Comparison of ENCODE assay signal across 14 cellular contexts in the genomic region with DNA sequence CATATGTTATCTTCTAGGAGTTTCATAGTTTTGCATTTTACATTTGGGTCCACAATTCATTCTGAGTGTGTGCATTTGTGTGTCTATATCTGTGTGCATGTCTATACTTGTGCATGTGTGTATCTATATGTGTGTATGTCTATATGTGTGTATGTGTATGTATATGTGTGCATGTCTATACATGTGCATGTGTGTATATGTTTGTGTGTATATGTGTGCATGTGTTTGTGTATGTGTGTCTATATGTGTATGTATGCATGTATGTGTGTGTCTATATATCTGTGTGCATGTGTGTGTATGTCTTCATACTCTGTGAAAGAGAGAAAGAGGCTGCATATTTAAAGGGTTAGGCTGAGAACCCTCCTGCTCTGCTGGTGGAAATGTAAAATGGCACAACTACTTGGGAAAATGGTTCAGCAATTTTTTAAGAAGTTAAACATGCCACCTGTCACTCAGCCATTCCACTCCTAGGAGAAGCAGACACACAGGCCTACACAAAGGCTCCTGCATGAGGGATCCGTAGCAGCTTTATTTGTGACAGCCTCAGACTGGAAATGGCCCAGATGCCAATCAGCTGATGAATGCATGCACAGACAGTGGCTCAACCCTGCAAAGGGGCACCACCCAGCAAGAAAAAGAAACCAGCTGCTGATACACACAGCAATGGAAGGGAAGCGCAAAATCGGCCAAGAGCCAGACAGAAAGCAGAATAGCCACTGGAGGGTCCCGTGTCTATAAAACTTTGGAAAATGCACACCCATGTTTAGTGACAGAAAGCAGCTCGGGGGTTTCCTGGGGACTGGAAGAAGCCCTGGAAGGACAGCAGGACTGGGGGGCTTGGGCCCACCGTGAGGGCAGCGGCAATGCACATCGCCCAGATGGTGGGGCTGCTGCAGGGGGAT.
DNase-seq lines count a peak whose midpoint lies in the region; ATAC-seq, FAIRE-seq and TF ChIP-seq lines count a peak whose summit lies in the region.
"Had no signal": no experiment of that assay in that cellular context is flagged by ENCODE, and none has a peak within 500 bp of the region (broad histone marks: within the 10 kb centered on the region; RNA-seq: fewer than 3 reads in every experiment).

No MANE protein-coding gene starts in this region.

- H3K4me1 ChIP-seq in small intestine (ENCODE audit: control insufficient read depth in 2 of 2, insufficient read depth in 1 of 2, low read depth in 1 of 2, low read length in 1 of 2), result no peaks in the 10 kb centered on the region

- WGBS in small intestine, 3 donors, result 85 to 89% (median 86%) methylated on average over 8 of the region's 8 CpGs

- no peak for FAIRE-seq in small intestine (lab: Jason Lieb, UNC)

- no peaks in the 10 kb centered on the region for H3K36me3 ChIP-seq in small intestine (ENCODE audit: control insufficient read depth in 2 of 2, insufficient read depth in 2 of 2, low read length in 2 of 2)
- H3K36me3 ChIP-seq: neutrophil had no signal

- H3K27me3 ChIP-seq in AG04450 (ENCODE audit: control insufficient read depth, insufficient read depth, low read length) (no peaks in the 10 kb centered on the region), small intestine (ENCODE audit: control insufficient read depth in 2 of 2, insufficient read depth in 2 of 2, low read length in 2 of 2) (no peaks in the 10 kb centered on the region)
- H3K27me3 ChIP-seq: ascending aorta, neutrophil had no signal

- CTCF ChIA-PET in AG04450 (lab: Charles Lee), result interaction anchor here (0.7 kb wide), 1 partner anchor 654 kb away, joined by 7 read pairs; no protein-coding TSS in a partner anchor

- H3K27ac ChIP-seq in AG04450 (ENCODE audit: low read depth, low read length) (no peak overlapping the region), epithelial cell of prostate (peak overlapping the region; percentile 59), small intestine (ENCODE audit: low read depth in 1 of 2, low read length in 1 of 2) (no peak overlapping the region)
- H3K27ac ChIP-seq: ascending aorta, neutrophil, SK-N-MC had no signal

- H3K4me3 ChIP-seq in AG04450 (ENCODE audit: low read depth, low read length) (no peak overlapping the region), small intestine (ENCODE audit: low read depth in 1 of 2, low read length in 2 of 2) (no peak overlapping the region)
- H3K4me3 ChIP-seq: ascending aorta, SK-N-MC had no signal

- ATAC-seq in HG03280 (IDR thresholded peaks at IDR 0.05; ENCODE audit: unreplicated experiment) (no peak), GM18907 (IDR thresholded peaks at IDR 0.05; ENCODE audit: unreplicated experiment) (no peak)
- ATAC-seq: activated CD8-positive, alpha-beta T cell treated with anti-CD3 and anti-CD28 coated beads for 36 hours had no signal

- peak; percentile 8; the same call in 1 of the 2 replicates for TF ChIP-seq CTCF in AG04450 (IDR thresholded peaks at IDR 0.05; ENCODE audit: low read depth, low read length)

- no peak for DNase-seq in AG04450 (ENCODE audit: low read depth, low spot score)
- peak; percentile 79 for DNase-seq in NCI-H1694 (lab: John Stamatoyannopoulos, UW)
- DNase-seq in epithelial cell of prostate (ENCODE audit: low read depth, low spot score), result peak; percentile 24
- peak; percentile 43 for DNase-seq in mesenteric fat pad (ENCODE audit: low spot score)
- DNase-seq in stimulated activated naive CD4-positive, alpha-beta T cell (lab: John Stamatoyannopoulos, UW), result no peak
- no peak for DNase-seq in small intestine
- DNase-seq: activated CD8-positive, alpha-beta T cell treated with anti-CD3 and anti-CD28 coated beads for 36 hours; GOT3; NCI-H2081 had no signal

- POLR2A ChIA-PET in AG04450 (lab: Yijun Ruan, JAX), result interaction anchor here (0.8 kb wide), 1 partner anchor 10 kb away, joined by 4 read pairs; no protein-coding TSS in a partner anchor

- no peaks in the 10 kb centered on the region for H3K9me3 ChIP-seq in AG04450 (ENCODE audit: control insufficient read depth, insufficient read depth, low read length)
- H3K9me3 ChIP-seq in small intestine (ENCODE audit: control insufficient read depth, low read depth), result no peaks in the 10 kb centered on the region
- H3K9me3 ChIP-seq: ascending aorta, neutrophil had no signal

Comparison
In these comparisons a context has a peak if more than half of its experiments do, and no peak if none do; other contexts are left out.
1. DNase-seq: peak in NCI-H1694 (single experiment), epithelial cell of prostate (single experiment) and mesenteric fat pad (single experiment); none in AG04450 (single experiment), stimulated activated naive CD4-positive, alpha-beta T cell (0 of 6) and small intestine (single experiment).